Comparison of ENCODE assay signal across 21 cellular contexts in the genomic region with DNA sequence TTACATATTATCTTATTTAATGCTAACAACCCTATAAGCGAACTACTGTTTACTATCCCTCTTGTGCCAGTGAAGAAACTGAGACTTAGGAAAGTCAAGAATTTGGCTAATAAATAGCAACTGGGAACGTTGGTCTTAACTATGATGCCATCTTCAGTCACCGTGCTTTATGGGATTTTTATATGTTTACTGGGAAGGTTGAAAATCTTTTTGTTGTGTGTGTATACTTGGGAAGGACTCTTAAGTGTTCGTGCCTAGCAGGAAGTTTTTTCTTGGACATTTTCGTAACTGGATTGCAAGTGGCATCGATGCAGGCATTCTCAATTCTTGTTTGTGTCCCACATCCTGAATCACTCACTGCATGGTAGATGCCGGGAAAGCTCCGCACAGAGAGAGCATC.
"Had no signal": no experiment of that assay in that cellular context is flagged by ENCODE, and none has a peak within 500 bp of the region (broad histone marks: within the 10 kb centered on the region; RNA-seq: fewer than 3 reads in every experiment).

No MANE protein-coding gene starts in this region.

- H3K27ac ChIP-seq: heart right ventricle, neutrophil, transverse colon had no signal

- ATAC-seq: activated CD8-positive, alpha-beta memory T cell treated with anti-CD3 and anti-CD28 coated beads, Interleukin-2, amount 10 ng/mL, durations not matched to agents 7 days and 5 days; heart right ventricle; left lobe of liver; natural killer cell; T-cell had no signal

- H3K9ac ChIP-seq: SK-N-SH had no signal

- H3K4me3 ChIP-seq: heart right ventricle, transverse colon had no signal

- H3K9me3 ChIP-seq: heart right ventricle, neutrophil, SK-N-SH, transverse colon had no signal

- DNase-seq: activated CD4-positive, alpha-beta memory T cell treated with anti-CD3 and anti-CD28 coated beads for 36 hours; activated CD4-positive, alpha-beta T cell treated with anti-CD3 and anti-CD28 coated beads for 1 hour; activated CD8-positive, alpha-beta memory T cell treated with anti-CD3 and anti-CD28 coated beads, Interleukin-2, amount 10 ng/mL, durations not matched to agents 7 days and 5 days; activated effector memory CD4-positive, alpha-beta T cell treated with Interleukin-2 at 50 U/mL for 16 hours; activated naive CD8-positive, alpha-beta T cell treated with anti-CD3 and anti-CD28 coated beads for 36 hours; activated T-cell treated with anti-CD3 and anti-CD28 coated beads, Interleukin-2, amount 50 U/mL, for 24 hours; amygdala; cerebellar nuclear complex; effector CD8-positive, alpha-beta T cell; heart right ventricle; natural killer cell; retina; SK-N-SH; stimulated activated CD4-positive, alpha-beta T cell treated with anti-CD3 and anti-CD28 coated beads, Interleukin-2, amount 100 ng/mL, for 48 hours; stimulated activated naive CD4-positive, alpha-beta T cell; T-cell; T1000; transverse colon had no signal

- H3K27me3 ChIP-seq: heart right ventricle, neutrophil, transverse colon had no signal

- H3K4me1 ChIP-seq: transverse colon had no signal

- H3K27me3 Mint-ChIP-seq: activated CD4-positive, alpha-beta memory T cell treated with anti-CD3 and anti-CD28 coated beads for 36 hours; activated CD8-positive, alpha-beta memory T cell treated with anti-CD3 and anti-CD28 coated beads, Interleukin-2, amount 10 ng/mL, durations not matched to agents 7 days and 5 days; activated naive CD8-positive, alpha-beta T cell treated with anti-CD3 and anti-CD28 coated beads for 36 hours; activated T-cell treated with anti-CD3 and anti-CD28 coated beads, Interleukin-2, amount 50 U/mL, for 24 hours; T-cell had no signal

- FAIRE-seq: frontal cortex had no signal

- H3K27ac Mint-ChIP-seq: activated CD8-positive, alpha-beta memory T cell treated with anti-CD3 and anti-CD28 coated beads, Interleukin-2, amount 10 ng/mL, durations not matched to agents 7 days and 5 days; natural killer cell; T-cell had no signal

- H3K4me3 Mint-ChIP-seq: activated CD4-positive, alpha-beta memory T cell treated with anti-CD3 and anti-CD28 coated beads for 36 hours; activated CD8-positive, alpha-beta memory T cell treated with anti-CD3 and anti-CD28 coated beads, Interleukin-2, amount 10 ng/mL, durations not matched to agents 7 days and 5 days; activated naive CD8-positive, alpha-beta T cell treated with anti-CD3 and anti-CD28 coated beads for 36 hours; activated T-cell treated with anti-CD3 and anti-CD28 coated beads, Interleukin-2, amount 50 U/mL, for 24 hours; natural killer cell; T-cell had no signal

- H3K9me3 Mint-ChIP-seq: activated CD4-positive, alpha-beta memory T cell treated with anti-CD3 and anti-CD28 coated beads for 36 hours; activated naive CD8-positive, alpha-beta T cell treated with anti-CD3 and anti-CD28 coated beads for 36 hours; activated T-cell treated with anti-CD3 and anti-CD28 coated beads, Interleukin-2, amount 50 U/mL, for 24 hours; natural killer cell; T-cell had no signal

- H3K4me2 ChIP-seq: SK-N-SH had no signal
